In the genomic region with DNA sequence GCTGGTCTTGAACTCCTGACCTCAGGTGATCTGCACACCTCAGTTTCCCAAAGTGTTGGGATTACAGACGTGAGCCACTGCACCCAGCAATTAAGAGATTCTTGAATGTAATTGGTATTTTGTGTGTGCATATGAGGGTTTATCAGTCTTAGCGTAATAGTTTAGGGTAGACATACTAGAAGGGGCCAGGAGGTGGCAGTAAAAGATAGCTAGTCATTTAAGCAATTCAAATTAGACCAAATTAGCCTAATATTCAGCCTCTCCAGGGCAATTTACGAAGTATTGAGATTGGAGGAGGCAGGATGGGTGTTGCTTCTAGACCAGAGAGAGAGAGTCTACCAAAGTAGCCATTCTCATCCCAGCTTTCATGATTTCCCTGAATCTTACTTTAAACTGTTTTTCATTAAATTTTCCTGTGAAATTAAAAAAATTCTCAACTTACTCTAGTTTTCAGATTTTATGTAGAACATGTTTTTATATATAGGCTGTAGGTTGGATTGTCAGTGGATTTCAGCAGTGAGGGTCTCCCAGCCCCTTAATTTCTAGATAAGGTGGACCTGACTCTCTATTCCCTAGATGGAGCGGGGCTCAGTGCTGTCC, we compare ENCODE assay signal across 8 cellular contexts.
A peak's percentile ranks its signal among the peaks of the same experiment; 100 is the strongest.
DNase-seq lines count a peak whose midpoint lies in the region; ATAC-seq and TF ChIP-seq lines count a peak whose summit lies in the region.

No MANE protein-coding gene starts in this region.

- TF ChIP-seq CTCF in BJ (IDR thresholded peaks at IDR 0.05; ENCODE audit: insufficient read depth, low read depth, low read length), result peak; percentile 70
- TF ChIP-seq CTCF in GM13977 (IDR thresholded peaks at IDR 0.05; ENCODE audit: extremely low read depth, insufficient read depth, missing control alignments), result peak; percentile 46
- TF ChIP-seq CTCF in WERI-Rb-1 (IDR thresholded peaks at IDR 0.05; ENCODE audit: low read depth, low read length), result peak; percentile 61

- intact Hi-C loops in head of caudate nucleus (cut with DNase I), result loop anchor here (2.0 kb wide), 1 partner anchor 686 kb away; a partner anchor contains a TSS

- H3K36me3 ChIP-seq in BJ (ENCODE audit: control insufficient read depth, insufficient read depth, low read length) (no peaks in the 10 kb centered on the region), WERI-Rb-1 (no peaks in the 10 kb centered on the region)

- H3K9me3 ChIP-seq in WERI-Rb-1 (ENCODE audit: severe bottlenecking), result no peaks in the 10 kb centered on the region

- POLR2A ChIA-PET in BJ (lab: Charles Lee), result no interaction called here

- no peak for DNase-seq in BJ (ENCODE audit: low read depth)
- peak; percentile 38 for DNase-seq in GM13977 (ENCODE audit: low spot score)
- peak; percentile 67 for DNase-seq in NCI-H2107 treated with DMSO at 0.1 percent for 48 hours (lab: John Stamatoyannopoulos, UW; ENCODE audit: unreplicated experiment)
- DNase-seq in WERI-Rb-1, result peak; percentile 46
- peak in 26 of 42 donors; percentile 11 to 85 (median 56) for DNase-seq in head of caudate nucleus
- peak; percentile 33 for DNase-seq in stimulated activated CD8-positive, alpha-beta memory T cell treated with anti-CD3 and anti-CD28 coated beads, Interleukin-4, amount 100 ng/mL, for 48 hours

- CTCF ChIA-PET in BJ (lab: Yijun Ruan, JAX), result interaction anchor here (0.7 to 11.4 kb wide), 20 partner anchors 9 to 700 kb away, joined by 3 to 191 read pairs (median 6); a partner anchor contains a TSS

- in situ Hi-C loops in GM13977 (cut with MboI; ENCODE audit: low pct_unique_long_range_greater_than_20kb, low sequenced_read_pairs, unreplicated experiment), result no loop called here

- H3K4me3 ChIP-seq in BJ (ENCODE audit: low read depth, low read length) (no peak overlapping the region), WERI-Rb-1 (ENCODE audit: low read depth, low read length) (no peak overlapping the region)

- no peaks in the 10 kb centered on the region for H3K27me3 ChIP-seq in BJ (ENCODE audit: control insufficient read depth, insufficient read depth, low read length)
- H3K27me3 ChIP-seq in WERI-Rb-1 (ENCODE audit: insufficient read depth, low read depth, severe bottlenecking), result no peaks in the 10 kb centered on the region

- H3K27ac ChIP-seq in WERI-Rb-1, result no peak overlapping the region

- ATAC-seq in HG03097 (IDR thresholded peaks at IDR 0.05; ENCODE audit: low FRiP score, unreplicated experiment) (no peak), HG02938 (IDR thresholded peaks at IDR 0.05; ENCODE audit: unreplicated experiment) (no peak)
